In the genomic region with DNA sequence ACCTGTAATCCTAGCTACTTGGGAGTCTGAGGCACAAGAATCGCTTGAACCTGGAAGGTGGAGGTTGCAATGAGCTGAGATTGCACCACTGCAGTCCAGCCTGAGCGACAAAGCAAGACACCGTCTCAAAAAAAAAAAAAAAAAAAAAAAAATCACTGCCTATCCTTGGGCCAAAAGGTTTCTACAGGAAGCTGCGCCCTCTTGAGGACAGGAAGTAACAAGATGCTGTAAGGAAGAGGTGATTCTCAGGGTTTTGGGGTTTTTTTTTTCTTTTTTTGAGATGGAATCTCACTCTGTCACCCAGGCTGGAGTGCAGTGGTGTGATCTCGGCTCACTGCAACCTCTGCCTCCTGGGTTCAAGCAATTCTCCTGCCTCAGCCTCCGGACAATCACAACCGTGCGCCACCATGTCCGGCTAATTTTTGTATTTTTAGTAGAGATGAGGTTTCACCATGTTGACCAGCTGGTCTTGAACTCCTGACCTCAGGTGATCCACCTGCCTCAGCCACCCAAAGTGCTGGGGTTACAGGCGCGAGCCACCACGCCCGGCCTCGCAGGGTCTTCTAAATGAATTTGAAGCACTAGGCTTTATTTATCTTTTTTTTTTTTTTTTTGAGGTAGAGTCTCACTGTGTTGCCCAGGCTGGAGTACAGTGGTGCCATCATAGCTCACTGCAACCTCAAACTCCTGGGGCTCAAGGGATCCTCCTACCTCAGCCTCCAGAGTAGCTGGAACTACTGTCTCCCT, we compare ENCODE assay signal across 8 cellular contexts. TPM values are rescaled to one million over a fixed set of nuclear protein-coding genes. Genes with fewer than 3 reads are reported as not detected.
DNase-seq lines count a peak whose midpoint lies in the region; ATAC-seq and TF ChIP-seq lines count a peak whose summit lies in the region.
"Not testable (repeated sequence)": the region's sequence is repeated elsewhere in the genome, so short reads cannot be mapped to it uniquely, and the experiment has no call there.

No MANE protein-coding gene starts in this region.

- H3K36me3 Mint-ChIP-seq in activated T-cell treated with anti-CD3 and anti-CD28 coated beads, Interleukin-2, amount 50 U/mL, for 72 hours (ENCODE audit: insufficient read depth in 2 of 2): peaks cover 0 to 29% of the 10 kb centered on the region in 2 donors

- H3K27ac Mint-ChIP-seq in activated T-cell treated with anti-CD3 and anti-CD28 coated beads, Interleukin-2, amount 50 U/mL, for 72 hours: peak overlapping the region; percentile 9

- H3K4me3 ChIP-seq in AG04449 (ENCODE audit: low read depth, low read length); LNCaP clone FGC (ENCODE audit: low read depth, low read length): not testable (repeated sequence)

- not testable (repeated sequence) for H3K9me3 Mint-ChIP-seq in activated T-cell treated with anti-CD3 and anti-CD28 coated beads, Interleukin-2, amount 50 U/mL, for 72 hours

- peak; percentile 61 for TF ChIP-seq CTCF in AG04449 (IDR thresholded peaks at IDR 0.05; ENCODE audit: insufficient read depth, low read length, missing control alignments)
- TF ChIP-seq CTCF in LNCaP clone FGC (IDR thresholded peaks at IDR 0.05; ENCODE audit: control insufficient read depth, extremely low read depth, insufficient read depth): peak; percentile 56
- 0 out of 2 replicates have a peak, but pooled peaks have one; percentile 30 for TF ChIP-seq CTCF in RWPE1 (conservative IDR thresholded peaks at IDR 0.05; ENCODE audit: low read depth)

- peaks cover 36% of the 10 kb centered on the region for H3K4me1 Mint-ChIP-seq in activated T-cell treated with anti-CD3 and anti-CD28 coated beads, Interleukin-2, amount 50 U/mL, for 72 hours (ENCODE audit: low read depth)

- not testable (repeated sequence) for H3K27me3 Mint-ChIP-seq in activated T-cell treated with anti-CD3 and anti-CD28 coated beads, Interleukin-2, amount 50 U/mL, for 72 hours (ENCODE audit: low read depth)

- H3K27ac ChIP-seq in RWPE1: peak overlapping the region; percentile 16; the same call in 1 of the 2 replicates

- peak in 1 of 2 donors; percentile 6 for ATAC-seq in activated T-cell treated with anti-CD3 and anti-CD28 coated beads, Interleukin-2, amount 50 U/mL, for 72 hours (replicated peaks in 1 of 2)

- CTCF ChIA-PET in AG04449 (lab: Yijun Ruan, JAX) (interaction anchor here (0.6 to 16.9 kb wide), 16 partner anchors 4 to 138 kb away, joined by 3 to 235 read pairs (median 4); a partner anchor contains a TSS), RWPE1 (lab: Yijun Ruan, JAX) (interaction anchor here (0.6 to 1.4 kb wide), 12 partner anchors 10 to 508 kb away, joined by 3 to 8 read pairs (median 4); a partner anchor contains a TSS)

- H3K4me3 Mint-ChIP-seq in activated T-cell treated with anti-CD3 and anti-CD28 coated beads, Interleukin-2, amount 50 U/mL, for 72 hours: not testable (repeated sequence)

- POLR2A ChIA-PET in AG04449 (lab: Yijun Ruan, JAX) (interaction anchor here (0.6 to 2.8 kb wide), 3 partner anchors 19 to 65 kb away, joined by 3 to 15 read pairs (median 4); no protein-coding TSS in a partner anchor), RWPE1 (lab: Yijun Ruan, JAX; ENCODE audit: low non-redundant PET) (interaction anchor here (0.6 to 0.7 kb wide), 3 partner anchors 13 to 88 kb away, joined by 5 to 8 read pairs (median 6); a partner anchor contains a TSS)

- not testable (repeated sequence) for DNase-seq in AG04449 (ENCODE audit: low read depth, low spot score); LNCaP clone FGC (ENCODE audit: low read depth)
- DNase-seq in GM03348 (ENCODE audit: low spot score) (peak; percentile 77), RWPE1 (ENCODE audit: low spot score) (peak; percentile 53), dermis blood vessel endothelial cell (peak; percentile 65), iPS-NIHi11 (ENCODE audit: low spot score) (peak; percentile 65), renal cortical epithelial cell (ENCODE audit: low read depth) (peak; percentile 63)
- peak; percentile 50 to 68 for DNase-seq in activated T-cell treated with anti-CD3 and anti-CD28 coated beads, Interleukin-2, amount 50 U/mL, for 72 hours

RNA-seq across cellular contexts. Expression of a gene that starts 2.3 kb away (rescaled TPM):
- 10 to 100 TPM; 14.2 to 17.0 TPM for total RNA-seq in activated T-cell treated with anti-CD3 and anti-CD28 coated beads, Interleukin-2, amount 50 U/mL, for 72 hours
- total RNA-seq in dermis blood vessel endothelial cell (13.1 and 13.6 TPM in 2 replicates), renal cortical epithelial cell (3.8 and 5.2 TPM in 2 replicates)

RNA-seq across cellular contexts. Expression of a gene that starts 9.9 kb away (rescaled TPM):
- 10 to 100 TPM; 76.9 to 89.8 TPM for total RNA-seq in activated T-cell treated with anti-CD3 and anti-CD28 coated beads, Interleukin-2, amount 50 U/mL, for 72 hours
- total RNA-seq in dermis blood vessel endothelial cell (15.5 and 19.3 TPM in 2 replicates), renal cortical epithelial cell (16.5 and 32.3 TPM in 2 replicates)

RNA-seq across cellular contexts. Expression of a gene that starts 23.9 kb away (rescaled TPM):
- total RNA-seq in activated T-cell treated with anti-CD3 and anti-CD28 coated beads, Interleukin-2, amount 50 U/mL, for 72 hours: 1,000 to 10,000 TPM; 4,101 to 4,234 TPM
- 4,017 and 6,422 TPM in 2 replicates for total RNA-seq in dermis blood vessel endothelial cell
- total RNA-seq in renal cortical epithelial cell: 5,930 and 6,897 TPM in 2 replicates

RNA-seq across cellular contexts. Expression of a gene that starts 49.0 kb away (rescaled TPM):
- total RNA-seq in activated T-cell treated with anti-CD3 and anti-CD28 coated beads, Interleukin-2, amount 50 U/mL, for 72 hours: 100 to 1,000 TPM; 292 to 299 TPM
- 213 and 302 TPM in 2 replicates for total RNA-seq in dermis blood vessel endothelial cell
- 228 and 358 TPM in 2 replicates for total RNA-seq in renal cortical epithelial cell
